In genomic region chr3:47057212-47057671, GRCh38 we compare ENCODE assay signal across 10 cellular contexts.
DNase-seq lines count a peak whose midpoint lies in the region; ATAC-seq and TF ChIP-seq lines count a peak whose summit lies in the region.
"Had no signal": no experiment of that assay in that cellular context is flagged by ENCODE, and none has a peak within 500 bp of the region (broad histone marks: within the 10 kb centered on the region; RNA-seq: fewer than 3 reads in every experiment).

No MANE protein-coding gene starts in this region.

- H3K27ac ChIP-seq in esophagus squamous epithelium = no peak overlapping the region
- H3K27ac ChIP-seq: esophagus muscularis mucosa, thoracic aorta had no signal

- no peak overlapping the region for H3K4me3 ChIP-seq in esophagus squamous epithelium
- H3K4me3 ChIP-seq: esophagus muscularis mucosa, thoracic aorta had no signal

- WGBS in esophagus squamous epithelium, 2 donors = 83 to 90% methylated on average over 6 of the region's 6 CpGs

- no peaks in the 10 kb centered on the region for H3K27me3 ChIP-seq in esophagus squamous epithelium
- H3K27me3 ChIP-seq: esophagus muscularis mucosa had no signal

- H3K36me3 ChIP-seq in esophagus squamous epithelium = peaks cover 0 to 74% (median 7%) of the 10 kb centered on the region in 3 donors

- no peak for TF ChIP-seq CTCF in esophagus squamous epithelium (IDR thresholded peaks at IDR 0.05)

- DNase-seq in HT1080 (ENCODE audit: low read depth) (peak; percentile 33), esophagus squamous epithelium (lab: John Stamatoyannopoulos, UW) (no peak), NAMALWA (ENCODE audit: low spot score) (no peak), NCI-H1930 (lab: John Stamatoyannopoulos, UW) (no peak)
- DNase-seq in activated CD8-positive, alpha-beta memory T cell treated with anti-CD3 and anti-CD28 coated beads, Interleukin-2, amount 50 U/mL, for 1 hour (ENCODE audit: extremely low read depth) = peak; percentile 42
- peak; percentile 18 to 40 (median 27) for DNase-seq in stimulated activated CD4-positive, alpha-beta T cell treated with anti-CD3 and anti-CD28 coated beads, TNF-alpha, amount 100 ng/mL, for 24 hours (ENCODE audit: low read depth in 3 of 3)

- ATAC-seq in esophagus mucosa (peak; percentile 50), HG02938 (IDR thresholded peaks at IDR 0.05; ENCODE audit: unreplicated experiment) (no peak)

- peaks cover 0 to 28% (median 0%) of the 10 kb centered on the region in 3 donors for H3K4me1 ChIP-seq in esophagus squamous epithelium

- TF ChIP-seq POLR2A in esophagus squamous epithelium (IDR thresholded peaks at IDR 0.05) = no peak

- H3K9me3 ChIP-seq in esophagus squamous epithelium = no peaks in the 10 kb centered on the region
- H3K9me3 ChIP-seq: esophagus muscularis mucosa, thoracic aorta had no signal

- intact Hi-C loops in esophagus squamous epithelium (cut with DNase I) = no loop called here

Comparison
In these comparisons a context has a peak if more than half of its experiments do, and no peak if none do; other contexts are left out.
1. DNase-seq: peak in HT1080 (single experiment), activated CD8-positive, alpha-beta memory T cell treated with anti-CD3 and anti-CD28 coated beads, Interleukin-2, amount 50 U/mL, for 1 hour (single experiment) and stimulated activated CD4-positive, alpha-beta T cell treated with anti-CD3 and anti-CD28 coated beads, TNF-alpha, amount 100 ng/mL, for 24 hours (3 of 3); none in esophagus squamous epithelium (single experiment), NAMALWA (single experiment) and NCI-H1930 (0 of 2).